Comparison of ENCODE assay signal across 8 cellular contexts in the genomic region with DNA sequence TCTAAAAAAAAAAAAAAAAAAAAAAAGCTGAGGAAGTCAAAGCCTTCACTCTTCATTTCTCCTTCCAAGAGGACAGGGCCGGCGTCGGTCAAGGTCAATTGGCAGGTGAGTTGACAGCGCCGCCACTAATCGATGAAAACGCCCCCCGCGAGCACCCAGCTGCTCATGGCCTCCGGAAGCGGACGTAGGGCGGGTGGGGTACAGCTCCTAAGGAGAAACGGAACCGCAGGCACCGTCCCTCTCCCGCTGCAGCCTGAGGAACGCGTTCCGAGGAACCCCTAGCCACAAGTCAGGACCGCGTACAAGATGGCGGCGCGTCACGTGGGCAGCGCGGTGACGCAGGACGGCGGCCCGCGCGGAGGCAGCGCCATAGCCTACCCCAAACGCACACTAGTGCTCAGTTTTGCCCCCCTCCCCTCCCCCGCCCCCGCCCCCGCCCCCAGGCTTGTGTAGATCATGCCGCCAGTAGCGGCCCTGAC. TPM values are rescaled to one million over a fixed set of nuclear protein-coding genes. Genes with fewer than 3 reads are reported as not detected.
DNase-seq lines count a peak whose midpoint lies in the region; ATAC-seq and FAIRE-seq lines count a peak whose summit lies in the region.

Gene ATF1, plus strand, starts transcription at position 465 of the 479 bp plus-strand sequence. CDS start 16,045 bp downstream, outside the sequence.

- H3K27me3 ChIP-seq in naive thymus-derived CD4-positive, alpha-beta T cell (ENCODE audit: control insufficient read depth in 2 of 2, insufficient read depth in 2 of 2, low read length in 2 of 2): no peaks in the 10 kb centered on the region

- intact Hi-C loops in activated T-helper 1 cell treated with anti-CD3 and anti-CD28 coated beads, Interleukin-12 subunit alpha, Interleukin-12 subunit beta, Interleukin-2, Interleukin-4 antibody, amounts not matched to agents 30 ng/mL and 10 ng/mL and 1 ng/mL, durations not matched to agents 14 hours and 24 hours and 36 hours (cut with micrococcal nuclease): loop anchor here (1.0 to 10.0 kb wide), 9 partner anchors 216 to 651 kb away; partner anchors contain the start of genes BIN2, COX14, CSRNP2 and DAZAP2
- intact Hi-C loops in naive thymus-derived CD4-positive, alpha-beta T cell (cut with micrococcal nuclease): loop anchor here (1.0 to 5.0 kb wide), 14 partner anchors 249 to 1911 kb away; partner anchors contain the start of genes COX14 (in 2 of the 2), CSRNP2 (in 2 of the 2), ATG101 (in 1 of the 2) and BIN2 (in 1 of the 2)

- peaks cover 0 to 4% (median 0%) of the 10 kb centered on the region in 3 experiments for H3K36me3 ChIP-seq in naive thymus-derived CD4-positive, alpha-beta T cell (ENCODE audit: control insufficient read depth in 2 of 3, insufficient read depth in 3 of 3, low read length in 3 of 3)

- peaks cover 37% of the 10 kb centered on the region for H3K4me1 Mint-ChIP-seq in activated T-helper 1 cell treated with anti-CD3 and anti-CD28 coated beads, Interleukin-12 subunit alpha, Interleukin-12 subunit beta, Interleukin-2, Interleukin-4 antibody, amounts not matched to agents 30 ng/mL and 10 ng/mL and 1 ng/mL, durations not matched to agents 14 hours and 24 hours and 36 hours (ENCODE audit: low read depth)
- H3K4me1 Mint-ChIP-seq in naive thymus-derived CD4-positive, alpha-beta T cell: peaks cover 30 to 50% (median 44%) of the 10 kb centered on the region in 7 donors
- H3K4me1 Mint-ChIP-seq in stimulated activated memory B cell treated with anti-CD40 and anti-IgM and Interleukin-4, amounts not matched to agents 10 μg/mL and 1 μg/mL and 100 μg/mL, for 72 hours: peaks cover 38% of the 10 kb centered on the region

- DNase-seq in DMS153 treated with DMSO at 0.1 percent for 48 hours (lab: John Stamatoyannopoulos, UW; ENCODE audit: unreplicated experiment) (peak; percentile 73), KBM-7 (peak; percentile 97), RCC 7860 (ENCODE audit: low spot score) (peak; percentile 70), fibroblast of gingiva (ENCODE audit: low read depth) (peak; percentile 93)
- DNase-seq in activated T-helper 1 cell treated with anti-CD3 and anti-CD28 coated beads, Interleukin-12 subunit alpha, Interleukin-12 subunit beta, Interleukin-2, Interleukin-4 antibody, amounts not matched to agents 30 ng/mL and 10 ng/mL and 1 ng/mL, durations not matched to agents 14 hours and 24 hours and 36 hours (ENCODE audit: low spot score): peak; percentile 91
- peak in 7 of 9 donors; percentile 78 to 92 (median 91) for DNase-seq in naive thymus-derived CD4-positive, alpha-beta T cell

- H3K4me3 Mint-ChIP-seq in activated T-helper 1 cell treated with anti-CD3 and anti-CD28 coated beads, Interleukin-12 subunit alpha, Interleukin-12 subunit beta, Interleukin-2, Interleukin-4 antibody, amounts not matched to agents 30 ng/mL and 10 ng/mL and 1 ng/mL, durations not matched to agents 14 hours and 24 hours and 36 hours: peak within 1 kb of the TSS; percentile 97
- peak within 1 kb of the TSS; percentile 89 to 97 (median 91) for H3K4me3 Mint-ChIP-seq in naive thymus-derived CD4-positive, alpha-beta T cell
- peak within 1 kb of the TSS; percentile 98 for H3K4me3 Mint-ChIP-seq in stimulated activated memory B cell treated with anti-CD40 and anti-IgM and Interleukin-4, amounts not matched to agents 10 μg/mL and 1 μg/mL and 100 μg/mL, for 72 hours

- no peaks in the 10 kb centered on the region for H3K27me3 Mint-ChIP-seq in activated T-helper 1 cell treated with anti-CD3 and anti-CD28 coated beads, Interleukin-12 subunit alpha, Interleukin-12 subunit beta, Interleukin-2, Interleukin-4 antibody, amounts not matched to agents 30 ng/mL and 10 ng/mL and 1 ng/mL, durations not matched to agents 14 hours and 24 hours and 36 hours (ENCODE audit: insufficient read depth)
- no peaks in the 10 kb centered on the region for H3K27me3 Mint-ChIP-seq in naive thymus-derived CD4-positive, alpha-beta T cell
- H3K27me3 Mint-ChIP-seq in stimulated activated memory B cell treated with anti-CD40 and anti-IgM and Interleukin-4, amounts not matched to agents 10 μg/mL and 1 μg/mL and 100 μg/mL, for 72 hours: no peaks in the 10 kb centered on the region

- no peaks in the 10 kb centered on the region for H3K9me3 ChIP-seq in naive thymus-derived CD4-positive, alpha-beta T cell (ENCODE audit: control insufficient read depth in 2 of 3, low read length in 3 of 3)

- peaks cover 10% of the 10 kb centered on the region for H3K36me3 Mint-ChIP-seq in activated T-helper 1 cell treated with anti-CD3 and anti-CD28 coated beads, Interleukin-12 subunit alpha, Interleukin-12 subunit beta, Interleukin-2, Interleukin-4 antibody, amounts not matched to agents 30 ng/mL and 10 ng/mL and 1 ng/mL, durations not matched to agents 14 hours and 24 hours and 36 hours (ENCODE audit: low read depth)
- peaks cover 0 to 6% (median 0%) of the 10 kb centered on the region in 5 donors for H3K36me3 Mint-ChIP-seq in naive thymus-derived CD4-positive, alpha-beta T cell
- no peaks in the 10 kb centered on the region for H3K36me3 Mint-ChIP-seq in stimulated activated memory B cell treated with anti-CD40 and anti-IgM and Interleukin-4, amounts not matched to agents 10 μg/mL and 1 μg/mL and 100 μg/mL, for 72 hours

- H3K27ac ChIP-seq in naive thymus-derived CD4-positive, alpha-beta T cell (ENCODE audit: low read depth, low read length): peak within 1 kb of the TSS; percentile 94

- H3K4me3 ChIP-seq in naive thymus-derived CD4-positive, alpha-beta T cell (ENCODE audit: low read length): peak within 1 kb of the TSS; percentile 69

- in situ Hi-C loops in KBM-7 (cut with MboI; ENCODE audit: low pct_unique_long_range_greater_than_20kb, low sequenced_read_pairs): no loop called here

- no peaks in the 10 kb centered on the region for H3K9me3 Mint-ChIP-seq in activated T-helper 1 cell treated with anti-CD3 and anti-CD28 coated beads, Interleukin-12 subunit alpha, Interleukin-12 subunit beta, Interleukin-2, Interleukin-4 antibody, amounts not matched to agents 30 ng/mL and 10 ng/mL and 1 ng/mL, durations not matched to agents 14 hours and 24 hours and 36 hours
- peaks cover 0 to 9% (median 0%) of the 10 kb centered on the region in 11 donors for H3K9me3 Mint-ChIP-seq in naive thymus-derived CD4-positive, alpha-beta T cell
- H3K9me3 Mint-ChIP-seq in stimulated activated memory B cell treated with anti-CD40 and anti-IgM and Interleukin-4, amounts not matched to agents 10 μg/mL and 1 μg/mL and 100 μg/mL, for 72 hours: peaks cover 4% of the 10 kb centered on the region

- POLR2A ChIA-PET in naive thymus-derived CD4-positive, alpha-beta T cell (lab: Charles Lee): interaction anchor here (0.7 to 3.6 kb wide), 17 partner anchors 9 to 652 kb away, joined by 3 to 33 read pairs (median 4); partner anchors contain the start of genes COX14, CSRNP2, DAZAP2 and SLC11A2

- peaks cover 11 to 14% of the 10 kb centered on the region in 2 donors for H3K4me1 ChIP-seq in naive thymus-derived CD4-positive, alpha-beta T cell (ENCODE audit: control insufficient read depth in 2 of 2, insufficient read depth in 2 of 2, low read length in 2 of 2)

- FAIRE-seq in RCC 7860 (lab: Jason Lieb, UNC): no peak

- peak; percentile 72 for ATAC-seq in GM21576 (IDR thresholded peaks at IDR 0.05; ENCODE audit: unreplicated experiment)
- peak; percentile 90 for ATAC-seq in naive thymus-derived CD4-positive, alpha-beta T cell
- ATAC-seq in stimulated activated memory B cell treated with anti-CD40 and anti-IgM and Interleukin-4, amounts not matched to agents 10 μg/mL and 1 μg/mL and 100 μg/mL, for 72 hours: peak; percentile 93

- CTCF ChIA-PET in naive thymus-derived CD4-positive, alpha-beta T cell (lab: Charles Lee): interaction anchor here (0.7 to 2.7 kb wide), 2 partner anchors 55 to 224 kb away, joined by 3 to 23 read pairs; no protein-coding TSS in a partner anchor

- peak within 1 kb of the TSS; percentile 98 for H3K27ac Mint-ChIP-seq in activated T-helper 1 cell treated with anti-CD3 and anti-CD28 coated beads, Interleukin-12 subunit alpha, Interleukin-12 subunit beta, Interleukin-2, Interleukin-4 antibody, amounts not matched to agents 30 ng/mL and 10 ng/mL and 1 ng/mL, durations not matched to agents 14 hours and 24 hours and 36 hours
- H3K27ac Mint-ChIP-seq in naive thymus-derived CD4-positive, alpha-beta T cell: peak within 1 kb of the TSS; percentile 92 to 99 (median 98)
- peak within 1 kb of the TSS; percentile 97 for H3K27ac Mint-ChIP-seq in stimulated activated memory B cell treated with anti-CD40 and anti-IgM and Interleukin-4, amounts not matched to agents 10 μg/mL and 1 μg/mL and 100 μg/mL, for 72 hours

RNA-seq across cellular contexts. Expression of gene ATF1, which starts in this region (rescaled TPM):
- total RNA-seq in activated T-helper 1 cell treated with anti-CD3 and anti-CD28 coated beads, Interleukin-12 subunit alpha, Interleukin-12 subunit beta, Interleukin-2, Interleukin-4 antibody, amounts not matched to agents 30 ng/mL and 10 ng/mL and 1 ng/mL, durations not matched to agents 14 hours and 24 hours and 36 hours: 65.7 and 65.8 TPM in 2 replicates
- total RNA-seq in naive thymus-derived CD4-positive, alpha-beta T cell: 10 to 100 TPM; 23.8 to 53.9 (median 51.3) TPM
- polyA plus RNA-seq in naive thymus-derived CD4-positive, alpha-beta T cell: 10 to 100 TPM; 47.8 to 53.8 TPM

Comparison
In these comparisons a context has a peak if more than half of its experiments do, and no peak if none do; other contexts are left out.
1. Peak in every context shown above with its lines: DNase-seq, ATAC-seq, H3K4me3 ChIP-seq and H3K27ac ChIP-seq.